Comparison of ENCODE assay signal across 22 cellular contexts in genomic region chr13:73464758-73465628, GRCh38.
DNase-seq lines count a peak whose midpoint lies in the region; ATAC-seq and TF ChIP-seq lines count a peak whose summit lies in the region.
"Had no signal": no experiment of that assay in that cellular context is flagged by ENCODE, and none has a peak within 500 bp of the region (broad histone marks: within the 10 kb centered on the region; RNA-seq: fewer than 3 reads in every experiment).

No MANE protein-coding gene starts in this region.

- TF ChIP-seq CTCF in MCF 10A (IDR thresholded peaks at IDR 0.05; ENCODE audit: unreplicated experiment), result no peak
- no peak for TF ChIP-seq CTCF in transverse colon (IDR thresholded peaks at IDR 0.05)

- no peak overlapping the region for H3K4me3 ChIP-seq in transverse colon
- H3K4me3 ChIP-seq: dorsolateral prefrontal cortex had no signal

- H3K36me3 ChIP-seq in transverse colon, result no peaks in the 10 kb centered on the region

- TSS peak; percentile 84 for BruUV-seq in MCF 10A (replicated peaks; lab: Mats Ljungman, UMichigan)

- H3K36me3 Mint-ChIP-seq in MCF 10A (ENCODE audit: insufficient read depth, unreplicated experiment), result peaks cover 5% of the 10 kb centered on the region
- H3K36me3 Mint-ChIP-seq: brain; stimulated activated naive B cell treated with anti-CD40 and anti-IgM and Interleukin-4, amounts not matched to agents 10 μg/mL and 1 μg/mL and 100 μg/mL, for 72 hours had no signal

- peak; percentile 2 for TF ChIP-seq EP300 in transverse colon (IDR thresholded peaks at IDR 0.05; ENCODE audit: low read depth)

- ATAC-seq in left colon (peak; percentile 85), HG03097 (IDR thresholded peaks at IDR 0.05; ENCODE audit: low FRiP score, unreplicated experiment) (no peak)
- ATAC-seq: stimulated activated naive B cell treated with anti-CD40 and anti-IgM and Interleukin-4, amounts not matched to agents 10 μg/mL and 1 μg/mL and 100 μg/mL, for 72 hours had no signal

- no peaks in the 10 kb centered on the region for H3K27me3 ChIP-seq in transverse colon

- TF ChIP-seq POLR2A in transverse colon (IDR thresholded peaks at IDR 0.05), result peak; percentile 22

- POLR2A ChIA-PET in MCF 10A (lab: Yijun Ruan, JAX), result interaction anchor here (0.5 to 4.5 kb wide), 16 partner anchors 15 to 1862 kb away, joined by 3 to 30 read pairs (median 4); partner anchors contain the start of gene KLF5

- no peak overlapping the region for H3K4me3 Mint-ChIP-seq in MCF 10A (ENCODE audit: unreplicated experiment)
- H3K4me3 Mint-ChIP-seq: activated CD4-positive, alpha-beta memory T cell treated with anti-CD3 and anti-CD28 coated beads for 36 hours; activated naive CD8-positive, alpha-beta T cell; activated T-cell treated with anti-CD3 and anti-CD28 coated beads, Interleukin-2, amount 50 U/mL, for 24 hours; brain; stimulated activated naive B cell treated with anti-CD40 and anti-IgM and Interleukin-4, amounts not matched to agents 10 μg/mL and 1 μg/mL and 100 μg/mL, for 72 hours had no signal

- peaks cover 15% of the 10 kb centered on the region for H3K4me1 Mint-ChIP-seq in MCF 10A (ENCODE audit: insufficient read depth, unreplicated experiment)
- H3K4me1 Mint-ChIP-seq: stimulated activated naive B cell treated with anti-CD40 and anti-IgM and Interleukin-4, amounts not matched to agents 10 μg/mL and 1 μg/mL and 100 μg/mL, for 72 hours had no signal

- H3K27me3 Mint-ChIP-seq in MCF 10A (ENCODE audit: insufficient read depth, unreplicated experiment), result no peaks in the 10 kb centered on the region
- H3K27me3 Mint-ChIP-seq: activated naive CD8-positive, alpha-beta T cell; stimulated activated naive B cell treated with anti-CD40 and anti-IgM and Interleukin-4, amounts not matched to agents 10 μg/mL and 1 μg/mL and 100 μg/mL, for 72 hours had no signal

- H3K9me3 Mint-ChIP-seq in MCF 10A (ENCODE audit: unreplicated experiment), result peaks cover 6% of the 10 kb centered on the region
- H3K9me3 Mint-ChIP-seq: activated CD4-positive, alpha-beta memory T cell treated with anti-CD3 and anti-CD28 coated beads for 36 hours; activated T-cell treated with anti-CD3 and anti-CD28 coated beads, Interleukin-2, amount 50 U/mL, for 24 hours had no signal

- in situ Hi-C loops in transverse colon (cut with MboI; ENCODE audit: low pct_ligation_motif_present in 1 of 4, low pct_unique_long_range_greater_than_20kb in 1 of 4, low sequenced_read_pairs in 3 of 4) (loop anchor here in 1 of 4 donors (25.0 kb wide), 1 partner anchor 403 kb away; the partner anchor contains the start of gene KLF5), ACHN (cut with HindIII; ENCODE audit: low pct_ligation_motif_present, low pct_unique_long_range_greater_than_20kb, low sequenced_read_pairs) (no loop called here)

- H3K4me1 ChIP-seq in transverse colon, result peaks cover 0 to 21% (median 11%) of the 10 kb centered on the region in 4 donors

- CTCF ChIA-PET in MCF 10A (lab: Yijun Ruan, JAX), result interaction anchor here (0.6 to 1.2 kb wide), 5 partner anchors 13 to 128 kb away, joined by 3 to 5 read pairs (median 4); no protein-coding TSS in a partner anchor

- H3K27ac ChIP-seq in transverse colon, result peak overlapping the region; percentile 72 to 84 (median 82)
- H3K27ac ChIP-seq: 22Rv1, dorsolateral prefrontal cortex, HL-60, VCaP had no signal

- H3K9me3 ChIP-seq in transverse colon, result no peaks in the 10 kb centered on the region

- 28 to 37% methylated on average over 5 of the region's 5 CpGs for WGBS in transverse colon (ENCODE audit: low coverage in 1 of 2), 2 donors

- intact Hi-C loops in MCF 10A (cut with micrococcal nuclease) (no loop called here), left colon (cut with DNase I, micrococcal nuclease) (no loop called here), transverse colon (cut with DNase I; ENCODE audit: low total_unique reads) (no loop called here)

- peak; percentile 14 for DNase-seq in DMS153 treated with DMSO at 0.1 percent for 48 hours (lab: John Stamatoyannopoulos, UW; ENCODE audit: unreplicated experiment)
- no peak for DNase-seq in DMS153 (lab: John Stamatoyannopoulos, UW)
- DNase-seq in MCF 10A (ENCODE audit: unreplicated experiment), result peak; percentile 2
- DNase-seq in left colon, result peak; percentile 16 to 65
- DNase-seq in transverse colon, result peak; percentile 59
- no peak for DNase-seq in effector CD4-positive, alpha-beta T cell
- no peak for DNase-seq in ACHN
- DNase-seq: activated CD4-positive, alpha-beta memory T cell treated with anti-CD3 and anti-CD28 coated beads for 36 hours; activated T-cell treated with anti-CD3 and anti-CD28 coated beads, Interleukin-2, amount 50 U/mL, for 24 hours; C1 segment of cervical spinal cord; DMS 273 treated with DMSO at 0.1 percent for 48 hours; dorsolateral prefrontal cortex; NCI-H1092 treated with DMSO at 0.1 percent for 48 hours; posterior cingulate gyrus; stimulated activated CD4-positive, alpha-beta T cell treated with anti-CD3 and anti-CD28 coated beads, Interleukin-12 subunit alpha, Interleukin-12 subunit beta, amount 100 ng/mL, for 4 hours; stimulated activated naive B cell treated with anti-CD40 and anti-IgM and Interleukin-4, amounts not matched to agents 10 μg/mL and 1 μg/mL and 100 μg/mL, for 72 hours had no signal

- H3K27ac Mint-ChIP-seq in MCF 10A (ENCODE audit: low read depth, unreplicated experiment), result peak overlapping the region; percentile 90
- H3K27ac Mint-ChIP-seq: activated CD4-positive, alpha-beta memory T cell treated with anti-CD3 and anti-CD28 coated beads for 36 hours; activated naive CD8-positive, alpha-beta T cell; activated T-cell treated with anti-CD3 and anti-CD28 coated beads, Interleukin-2, amount 50 U/mL, for 24 hours; stimulated activated naive B cell treated with anti-CD40 and anti-IgM and Interleukin-4, amounts not matched to agents 10 μg/mL and 1 μg/mL and 100 μg/mL, for 72 hours had no signal

Comparison
In these comparisons a context has a peak if more than half of its experiments do, and no peak if none do; other contexts are left out.
1. DNase-seq: peak in DMS153 treated with DMSO at 0.1 percent for 48 hours (single experiment), MCF 10A (single experiment), left colon (2 of 2) and transverse colon (single experiment); none in DMS153 (single experiment), effector CD4-positive, alpha-beta T cell (single experiment) and ACHN (single experiment).